ENCODE assay signal across 7 cellular contexts in the genomic region with DNA sequence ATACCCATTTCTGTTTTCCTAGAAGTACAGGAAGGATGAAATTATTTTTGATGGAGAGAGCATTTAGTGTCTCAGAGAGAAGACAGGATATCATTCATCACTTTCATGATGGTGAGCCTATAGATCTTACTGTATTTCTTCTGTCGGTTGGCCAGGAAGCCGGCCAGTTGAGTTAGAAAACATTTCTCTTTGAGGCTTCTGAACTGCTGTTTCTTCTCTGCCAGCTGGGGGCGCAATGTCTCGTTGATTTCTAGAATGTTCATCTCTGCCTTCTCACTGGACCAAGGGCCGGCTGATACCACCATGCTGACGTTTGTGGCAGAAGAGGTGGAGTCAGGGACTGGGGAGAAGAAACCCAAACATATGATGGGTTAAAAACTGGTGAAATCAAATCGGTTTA. TPM values are rescaled to one million over a fixed set of nuclear protein-coding genes. Genes with fewer than 3 reads are reported as not detected.
DNase-seq lines count a peak whose midpoint lies in the region; ATAC-seq and TF ChIP-seq lines count a peak whose summit lies in the region.
"Not testable (repeated sequence)": the region's sequence is repeated elsewhere in the genome, so short reads cannot be mapped to it uniquely, and the experiment has no call there.

A gene with protein sequence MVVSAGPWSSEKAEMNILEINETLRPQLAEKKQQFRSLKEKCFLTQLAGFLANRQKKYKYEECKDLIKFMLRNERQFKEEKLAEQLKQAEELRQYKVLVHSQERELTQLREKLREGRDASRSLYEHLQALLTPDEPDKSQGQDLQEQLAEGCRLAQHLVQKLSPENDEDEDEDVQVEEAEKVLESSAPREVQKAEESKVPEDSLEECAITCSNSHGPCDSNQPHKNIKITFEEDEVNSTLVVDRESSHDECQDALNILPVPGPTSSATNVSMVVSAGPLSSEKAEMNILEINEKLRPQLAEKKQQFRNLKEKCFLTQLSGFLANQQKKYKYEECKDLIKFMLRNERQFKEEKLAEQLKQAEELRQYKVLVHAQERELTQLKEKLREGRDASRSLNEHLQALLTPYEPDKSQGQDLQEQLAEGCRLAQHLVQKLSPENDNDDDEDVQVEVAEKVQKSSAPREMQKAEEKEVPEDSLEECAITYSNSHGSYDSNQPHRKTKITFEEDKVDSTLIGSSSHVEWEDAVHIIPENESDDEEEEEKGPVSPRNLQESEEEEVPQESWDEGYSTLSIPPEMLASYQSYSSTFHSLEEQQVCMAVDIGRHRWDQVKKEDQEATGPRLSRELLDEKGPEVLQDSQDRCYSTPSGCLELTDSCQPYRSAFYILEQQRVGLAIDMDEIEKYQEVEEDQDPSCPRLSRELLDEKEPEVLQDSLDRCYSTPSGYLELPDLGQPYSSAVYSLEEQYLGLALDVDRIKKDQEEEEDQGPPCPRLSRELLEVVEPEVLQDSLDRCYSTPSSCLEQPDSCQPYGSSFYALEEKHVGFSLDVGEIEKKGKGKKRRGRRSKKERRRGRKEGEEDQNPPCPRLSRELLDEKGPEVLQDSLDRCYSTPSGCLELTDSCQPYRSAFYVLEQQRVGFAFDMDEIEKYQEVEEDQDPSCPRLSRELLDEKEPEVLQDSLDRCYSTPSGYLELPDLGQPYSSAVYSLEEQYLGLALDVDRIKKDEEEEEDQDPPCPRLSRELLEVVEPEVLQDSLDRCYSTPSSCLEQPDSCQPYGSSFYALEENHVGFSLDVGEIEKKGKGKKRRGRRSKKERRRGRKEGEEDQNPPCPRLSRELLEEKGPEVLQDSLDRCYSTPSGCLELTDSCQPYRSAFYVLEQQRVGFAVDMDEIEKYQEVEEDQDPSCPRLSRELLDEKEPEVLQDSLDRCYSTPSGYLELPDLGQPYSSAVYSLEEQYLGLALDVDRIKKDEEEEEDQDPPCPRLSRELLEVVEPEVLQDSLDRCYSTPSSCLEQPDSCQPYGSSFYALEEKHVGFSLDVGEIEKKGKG (N-terminal part only) (minus strand): TSS at position 340 of the 400 bp plus-strand sequence. CDS start 35 bp downstream, at position 305.

- DNase-seq in CD4-positive, alpha-beta T cell: peak in 1 of 10 experiments; percentile 1
- not testable (repeated sequence) for DNase-seq in H9, left ventricle myocardium inferior, mucosa of descending colon, psoas muscle
- DNase-seq in activated CD4-positive, alpha-beta T cell treated with anti-CD3 and anti-CD28 coated beads, Interleukin-2, amount 50 U/mL, for 48 hours: peak; percentile 1 to 5
- DNase-seq in activated naive CD4-positive, alpha-beta T cell treated with anti-CD3 and anti-CD28 coated beads for 36 hours: peak; percentile 25

- not testable (repeated sequence) for H2BK120ac ChIP-seq in H9 (ENCODE audit: low read depth, low read length, poor library complexity, severe bottlenecking)

- H3K4me1 ChIP-seq in H9 (ENCODE audit: insufficient read depth, low read length); left ventricle myocardium inferior; mucosa of descending colon (ENCODE audit: low read depth); psoas muscle: not testable (repeated sequence)

- not testable (repeated sequence) for H4K20me1 ChIP-seq in H9 (ENCODE audit: control insufficient read depth, insufficient read depth, insufficient read length)

- CTCF ChIA-PET in CD4-positive, alpha-beta T cell (lab: Charles Lee); activated naive CD4-positive, alpha-beta T cell treated with anti-CD3 and anti-CD28 coated beads for 36 hours (lab: Charles Lee): not testable (repeated sequence)

- not testable (repeated sequence) for H4K5ac ChIP-seq in H9 (ENCODE audit: insufficient read length, low read depth, low read length)

- H3K36me3 ChIP-seq in left ventricle myocardium inferior; mucosa of descending colon (ENCODE audit: low read depth); psoas muscle (ENCODE audit: insufficient read depth in 1 of 2, low read depth in 1 of 2): not testable (repeated sequence)

- H3K36me3 Mint-ChIP-seq in CD4-positive, alpha-beta T cell (ENCODE audit: low read depth); H9 (ENCODE audit: insufficient read depth in 1 of 3, low read depth in 3 of 3); activated naive CD4-positive, alpha-beta T cell treated with anti-CD3 and anti-CD28 coated beads for 36 hours (ENCODE audit: low read depth): not testable (repeated sequence)

- H3K23me2 ChIP-seq in H9 (ENCODE audit: insufficient read length, low read depth, low read length, poor library complexity, severe bottlenecking): not testable (repeated sequence)

- peak; percentile 30 for TF ChIP-seq CTCF in CD4-positive, alpha-beta T cell (IDR thresholded peaks at IDR 0.05)
- TF ChIP-seq CTCF in H9 (conservative IDR thresholded peaks at IDR 0.05) (peak; percentile 31; the same call in 2 of the 3 replicates), left ventricle myocardium inferior (IDR thresholded peaks at IDR 0.05; ENCODE audit: borderline replicate concordance) (peak; percentile 30), mucosa of descending colon (IDR thresholded peaks at IDR 0.05) (peak; percentile 9), psoas muscle (IDR thresholded peaks at IDR 0.05) (peak; percentile 41)

- not testable (repeated sequence) for H2BK15ac ChIP-seq in H9 (ENCODE audit: low read depth, low read length)

- H3K79me2 ChIP-seq in H9 (ENCODE audit: insufficient read depth, low read length): not testable (repeated sequence)

- H4K91ac ChIP-seq in H9 (ENCODE audit: insufficient read length, low read depth, low read length): not testable (repeated sequence)

- not testable (repeated sequence) for H2AK5ac ChIP-seq in H9 (ENCODE audit: insufficient read length, low read length)

- H3K14ac ChIP-seq in H9 (ENCODE audit: insufficient read depth, low read length): not testable (repeated sequence)

- not testable (repeated sequence) for H3K27ac ChIP-seq in CD4-positive, alpha-beta T cell (ENCODE audit: low read depth, low read length); H9 (ENCODE audit: insufficient read length, low read depth, low read length); left ventricle myocardium inferior (replicated peaks); psoas muscle

- not testable (repeated sequence) for H3T11ph ChIP-seq in H9 (ENCODE audit: low read length)

- not testable (repeated sequence) for H4K8ac ChIP-seq in H9 (replicated peaks; ENCODE audit: insufficient read length, low read depth, low read length)

- not testable (repeated sequence) for H3K27ac Mint-ChIP-seq in CD4-positive, alpha-beta T cell; H9; activated naive CD4-positive, alpha-beta T cell treated with anti-CD3 and anti-CD28 coated beads for 36 hours

- H3K9me3 Mint-ChIP-seq in CD4-positive, alpha-beta T cell; H9; activated naive CD4-positive, alpha-beta T cell treated with anti-CD3 and anti-CD28 coated beads for 36 hours: not testable (repeated sequence)

- H3K56ac ChIP-seq in H9 (ENCODE audit: insufficient read length, low read depth, low read length): not testable (repeated sequence)

- H3K4me1 Mint-ChIP-seq in CD4-positive, alpha-beta T cell (ENCODE audit: low read depth); H9; activated naive CD4-positive, alpha-beta T cell treated with anti-CD3 and anti-CD28 coated beads for 36 hours (ENCODE audit: low read depth): not testable (repeated sequence)

- not testable (repeated sequence) for H3K9me3 ChIP-seq in CD4-positive, alpha-beta T cell (ENCODE audit: control insufficient read depth, low read length); H9 (ENCODE audit: control insufficient read depth, low read depth, low read length); left ventricle myocardium inferior (replicated peaks); mucosa of descending colon; psoas muscle

- not testable (repeated sequence) for H3K9ac ChIP-seq in H9 (ENCODE audit: extremely low read depth, insufficient read length, low read length)

- not testable (repeated sequence) for H3K27me3 ChIP-seq in CD4-positive, alpha-beta T cell (ENCODE audit: control insufficient read depth, insufficient read depth, low read length); H9 (ENCODE audit: insufficient read depth, low read length); left ventricle myocardium inferior (ENCODE audit: low read depth); psoas muscle (ENCODE audit: insufficient read depth in 3 of 3, low read length in 2 of 3)

- not testable (repeated sequence) for H2AFZ ChIP-seq in H9 (ENCODE audit: low read length)

- not testable (repeated sequence) for H2BK12ac ChIP-seq in H9 (ENCODE audit: insufficient read length, low read depth, low read length)

- ATAC-seq in CD4-positive, alpha-beta T cell (ENCODE audit: poor library complexity); mucosa of descending colon; psoas muscle: not testable (repeated sequence)

- H3K4me3 Mint-ChIP-seq in CD4-positive, alpha-beta T cell; H9; activated naive CD4-positive, alpha-beta T cell treated with anti-CD3 and anti-CD28 coated beads for 36 hours: not testable (repeated sequence)

- H3K18ac ChIP-seq in H9 (ENCODE audit: insufficient read length, low read depth, low read length): not testable (repeated sequence)

- H3K79me1 ChIP-seq in H9 (ENCODE audit: insufficient read depth, low read depth, low read length, poor library complexity, severe bottlenecking): not testable (repeated sequence)

- POLR2A ChIA-PET in CD4-positive, alpha-beta T cell (lab: Charles Lee): not testable (repeated sequence)

- H2BK5ac ChIP-seq in H9 (ENCODE audit: insufficient read length, low read length): not testable (repeated sequence)

- H3K4ac ChIP-seq in H9 (ENCODE audit: low read depth, low read length): not testable (repeated sequence)

- H3K23ac ChIP-seq in H9 (ENCODE audit: insufficient read length, low read depth, low read length): not testable (repeated sequence)

- WGBS in H9 (ENCODE audit: extremely low coverage, insufficient read length, low lambda C conversion rate): no CpG with 5 or more reads among the region's 7 CpGs
- WGBS in psoas muscle, 3 donors: 0% methylated on average over 1 of the region's 7 CpGs; no CpG with 5 or more reads in 2 of the 3 donors

- H3K27me3 Mint-ChIP-seq in CD4-positive, alpha-beta T cell; H9 (ENCODE audit: low read depth); activated naive CD4-positive, alpha-beta T cell treated with anti-CD3 and anti-CD28 coated beads for 36 hours (ENCODE audit: low read depth): not testable (repeated sequence)

- not testable (repeated sequence) for H3K4me2 ChIP-seq in H9 (ENCODE audit: insufficient read depth, insufficient read length, low read length)

- H3K4me3 ChIP-seq in left ventricle myocardium inferior, mucosa of descending colon, psoas muscle: not testable (repeated sequence)

- intact Hi-C loops in CD4-positive, alpha-beta T cell (cut with DNase I, micrococcal nuclease); activated naive CD4-positive, alpha-beta T cell treated with anti-CD3 and anti-CD28 coated beads for 36 hours (cut with micrococcal nuclease); left ventricle myocardium inferior (cut with micrococcal nuclease); mucosa of descending colon (cut with DNase I, micrococcal nuclease); psoas muscle (cut with DNase I): not testable (repeated sequence)

- not testable (repeated sequence) for H2BK20ac ChIP-seq in H9 (ENCODE audit: low read depth, low read length, poor library complexity, severe bottlenecking)

RNA-seq across cellular contexts. Expression of the gene that starts here (rescaled TPM):
- 1 to 10 TPM; 2.4 to 2.5 TPM for total RNA-seq in CD4-positive, alpha-beta T cell
- 0.35 and 0.50 TPM in 2 replicates for total RNA-seq in H9 (2021)
- 1 to 10 TPM; 1.3 to 1.4 TPM for total RNA-seq in activated naive CD4-positive, alpha-beta T cell treated with anti-CD3 and anti-CD28 coated beads for 36 hours
- 0.69 TPM for total RNA-seq in left ventricle myocardium inferior
- total RNA-seq in mucosa of descending colon: 1 to 10 TPM; 2.4 to 4.8 (median 3.5) TPM
- total RNA-seq in psoas muscle: 1 to 10 TPM in 3 of 4 donors, under 1 TPM in 1; 0.86 to 2.4 (median 1.4) TPM
- polyA plus RNA-seq in psoas muscle: 1 to 10 TPM in 1 of 3 donors, under 1 TPM in 2; 0.37 to 1.3 (median 0.43) TPM
